24 cellular contexts compared by ENCODE assay signal in genomic region chr17:63754046-63754445, GRCh38. TPM values are rescaled to one million over a fixed set of nuclear protein-coding genes. Genes with fewer than 3 reads are reported as not detected.
A peak's percentile ranks its signal among the peaks of the same experiment; 100 is the strongest.
DNase-seq lines count a peak whose midpoint lies in the region; ATAC-seq, FAIRE-seq and TF ChIP-seq lines count a peak whose summit lies in the region.
"Had no signal": no experiment of that assay in that cellular context is flagged by ENCODE, and none has a peak within 500 bp of the region (broad histone marks: within the 10 kb centered on the region; RNA-seq: fewer than 3 reads in every experiment).

No MANE protein-coding gene starts in this region.

- no peak overlapping the region for H3K18ac ChIP-seq in trophoblast cell (ENCODE audit: low read length)

- no peaks in the 10 kb centered on the region for H3K27me3 Mint-ChIP-seq in CD14-positive monocyte (ENCODE audit: low read depth in 3 of 3)
- H3K27me3 Mint-ChIP-seq: CD4-positive, alpha-beta memory T cell had no signal

- H3K79me2 ChIP-seq in trophoblast cell (ENCODE audit: control insufficient read depth, insufficient read depth, low read length, poor library complexity): no peaks in the 10 kb centered on the region

- in situ Hi-C loops in G401 (cut with HindIII; ENCODE audit: low sequenced_read_pairs): no loop called here

- H3K9me3 Mint-ChIP-seq in CD14-positive monocyte: no peaks in the 10 kb centered on the region
- H3K9me3 Mint-ChIP-seq: CD4-positive, alpha-beta memory T cell; GM23338; H9 had no signal

- H3K9ac ChIP-seq in trophoblast cell (ENCODE audit: low read length): no peak overlapping the region

- H2AFZ ChIP-seq in trophoblast cell (ENCODE audit: insufficient read depth, low read length, poor library complexity): no peak overlapping the region
- H2AFZ ChIP-seq: GM23338 had no signal

- no CpG with 5 or more reads among the region's 3 CpGs for WGBS in trophoblast cell (ENCODE audit: extremely low coverage, insufficient coverage, insufficient read length)

- H3K36me3 ChIP-seq in bronchial epithelial cell (ENCODE audit: control insufficient read depth, insufficient read depth, low read length) (peaks cover 28% of the 10 kb centered on the region), trophoblast cell (ENCODE audit: control insufficient read depth in 1 of 2, insufficient read depth in 2 of 2, low read length in 2 of 2) (peaks cover 23 to 37% of the 10 kb centered on the region in 2 experiments)

- H3K4ac ChIP-seq in trophoblast cell (ENCODE audit: low read depth, low read length): no peak overlapping the region

- DNase-seq in CD14-positive monocyte (ENCODE audit: low spot score): no peak
- peak in 1 of 2 experiments; percentile 42 for DNase-seq in HL-60 (ENCODE audit: low read depth in 1 of 2, low spot score in 1 of 2)
- peak; percentile 45 for DNase-seq in bronchial epithelial cell (ENCODE audit: low read depth)
- DNase-seq in trophoblast cell: peak; percentile 36 to 49
- DNase-seq in NCI-H345 treated with DMSO at 0.1 percent for 48 hours (lab: John Stamatoyannopoulos, UW; ENCODE audit: unreplicated experiment): no peak
- DNase-seq in G401 (ENCODE audit: low spot score): no peak
- DNase-seq: 8988T; ACHN; AML-193; BE2C; Calu3; CD4-positive, alpha-beta memory T cell; COR-L47; DMS53; DMS79 treated with DMSO at 0.1 percent for 48 hours; H9 had no signal

- H3K9me3 ChIP-seq in trophoblast cell (ENCODE audit: insufficient read depth, low read depth, low read length): no peaks in the 10 kb centered on the region
- H3K9me3 ChIP-seq: A549; BE2C; BLaER1 treated with 17β-estradiol and CSF1 and Interleukin-3, amounts not matched to agents 10 nM and 100 nM had no signal

- H3K27me3 ChIP-seq in HL-60 (ENCODE audit: insufficient read depth, poor library complexity, severe bottlenecking): no peaks in the 10 kb centered on the region
- H3K27me3 ChIP-seq in bronchial epithelial cell (ENCODE audit: control insufficient read depth, insufficient read depth, low read length): no peaks in the 10 kb centered on the region
- no peaks in the 10 kb centered on the region for H3K27me3 ChIP-seq in trophoblast cell (ENCODE audit: insufficient read depth, low read length)
- H3K27me3 ChIP-seq: BE2C; BLaER1 treated with 17β-estradiol and CSF1 and Interleukin-3, amounts not matched to agents 10 nM and 100 nM had no signal

- H2BK12ac ChIP-seq in trophoblast cell (ENCODE audit: low read length): no peak overlapping the region

- FAIRE-seq in bronchial epithelial cell (lab: Jason Lieb, UNC): no peak
- FAIRE-seq: A549, G401.6, GM12878, GM19239 had no signal

- H3K79me1 ChIP-seq in trophoblast cell (ENCODE audit: low read length): no peaks in the 10 kb centered on the region

- TF ChIP-seq CTCF in CD14-positive monocyte (IDR thresholded peaks at IDR 0.05) (no peak), HL-60 (IDR thresholded peaks at IDR 0.05; ENCODE audit: insufficient read depth, low read length) (no peak), bronchial epithelial cell (IDR thresholded peaks at IDR 0.05; ENCODE audit: insufficient read depth, low read length, severe bottlenecking) (no peak)

- H2AK5ac ChIP-seq in trophoblast cell (ENCODE audit: low read length): no peak overlapping the region

- H3K4me1 Mint-ChIP-seq in CD14-positive monocyte: peaks cover 40% of the 10 kb centered on the region
- H3K4me1 Mint-ChIP-seq: GM23338, H9 had no signal

- intact Hi-C loops in CD14-positive monocyte (cut with micrococcal nuclease): no loop called here

- H3K4me3 ChIP-seq in HL-60 (replicated peaks; ENCODE audit: insufficient read depth, low read length) (no peak overlapping the region), bronchial epithelial cell (ENCODE audit: low read depth, low read length) (no peak overlapping the region), trophoblast cell (ENCODE audit: low read depth, low read length) (no peak overlapping the region)
- H3K4me3 ChIP-seq: A549; BLaER1 treated with 17β-estradiol and CSF1 and Interleukin-3, amounts not matched to agents 10 nM and 100 nM; GM12878; GM23338 had no signal

- no peak overlapping the region for H2BK120ac ChIP-seq in trophoblast cell (ENCODE audit: insufficient read depth, low read length, poor library complexity)

- no peaks in the 10 kb centered on the region for H3K4me1 ChIP-seq in trophoblast cell (ENCODE audit: control insufficient read depth in 1 of 2, insufficient read depth in 2 of 2, low read length in 2 of 2)
- H3K4me1 ChIP-seq: A549, BE2C had no signal

- H3K23ac ChIP-seq in trophoblast cell (ENCODE audit: low read length): no peak overlapping the region

- peak overlapping the region; percentile 53 for H3K27ac ChIP-seq in HL-60 (replicated peaks)
- H3K27ac ChIP-seq in trophoblast cell (ENCODE audit: low read depth, low read length): no peak overlapping the region
- H3K27ac ChIP-seq: A549 had no signal

- no peak overlapping the region for H3K4me2 ChIP-seq in trophoblast cell (ENCODE audit: low read length)
- H3K4me2 ChIP-seq: A549, GM23338 had no signal

- H4K8ac ChIP-seq in trophoblast cell (ENCODE audit: low read depth, low read length): no peak overlapping the region

- no peak overlapping the region for H4K91ac ChIP-seq in trophoblast cell (ENCODE audit: low read depth, low read length)

- H3K36me3 Mint-ChIP-seq in CD14-positive monocyte: peaks cover 48 to 65% of the 10 kb centered on the region in 2 donors

- H3K27ac Mint-ChIP-seq in CD14-positive monocyte: peak overlapping the region in 5 of 7 donors; percentile 15 to 81 (median 59)
- H3K27ac Mint-ChIP-seq: GM23338 had no signal

- no peak overlapping the region for H4K12ac ChIP-seq in trophoblast cell (ENCODE audit: low read depth, low read length)

- H3K14ac ChIP-seq in trophoblast cell (ENCODE audit: low read length): no peak overlapping the region

- H2BK5ac ChIP-seq in trophoblast cell (ENCODE audit: low read depth, low read length, poor library complexity): no peak overlapping the region

- no peak overlapping the region for H3K4me3 Mint-ChIP-seq in CD14-positive monocyte
- H3K4me3 Mint-ChIP-seq: CD4-positive, alpha-beta memory T cell; GM23338; H9 had no signal

- no peak for ATAC-seq in HG02870 (IDR thresholded peaks at IDR 0.05; ENCODE audit: unreplicated experiment)
- ATAC-seq: GM12878, GM23338, HCT116 had no signal

RNA-seq across cellular contexts. Expression of gene STRADA, which starts 12.4 kb away (rescaled TPM):
- polyA plus RNA-seq in CD14-positive monocyte: 10 to 100 TPM; 12.5 to 19.8 TPM
- total RNA-seq in bronchial epithelial cell: 10.5 and 14.1 TPM in 2 replicates
- polyA plus RNA-seq in trophoblast cell (2013): 13.0 and 13.1 TPM in 2 replicates
- 15.3 and 26.8 TPM in 2 replicates for total RNA-seq in G401 (2014; rRNA removed; shearing (Covaris generic))

RNA-seq across cellular contexts. Expression of gene CCDC47, which starts 19.4 kb away (rescaled TPM):
- polyA plus RNA-seq in CD14-positive monocyte: 10 to 100 TPM; 43.0 to 56.4 TPM
- 112 and 118 TPM in 2 replicates for total RNA-seq in bronchial epithelial cell
- 77.1 and 78.4 TPM in 2 replicates for polyA plus RNA-seq in trophoblast cell (2013)
- 32.4 and 52.8 TPM in 2 replicates for total RNA-seq in G401 (2014; rRNA removed; shearing (Covaris generic))

RNA-seq across cellular contexts. Expression of gene DDX42, which starts 19.9 kb away (rescaled TPM):
- 1 to 10 TPM; 3.1 to 5.3 TPM for polyA plus RNA-seq in CD14-positive monocyte
- 65.0 and 70.5 TPM in 2 replicates for total RNA-seq in bronchial epithelial cell
- polyA plus RNA-seq in trophoblast cell (2013): 54.6 and 57.5 TPM in 2 replicates
- total RNA-seq in G401 (2014; rRNA removed; shearing (Covaris generic)): 28.1 and 52.8 TPM in 2 replicates

RNA-seq across cellular contexts. Expression of gene LIMD2, which starts 54.1 kb away (rescaled TPM):
- 100 to 1,000 TPM; 315 to 334 TPM for polyA plus RNA-seq in CD14-positive monocyte
- total RNA-seq in bronchial epithelial cell: 0.53 and 0.90 TPM in 2 replicates
- 25.4 TPM in 2 replicates for polyA plus RNA-seq in trophoblast cell (2013)
- 51.6 and 72.5 TPM in 2 replicates for total RNA-seq in G401 (2014; rRNA removed; shearing (Covaris generic))

Comparison
In these comparisons a context has a peak if more than half of its experiments do, and no peak if none do; other contexts are left out.
1. DNase-seq: peak in bronchial epithelial cell (single experiment) and trophoblast cell (2 of 2); none in CD14-positive monocyte (single experiment), NCI-H345 treated with DMSO at 0.1 percent for 48 hours (single experiment) and G401 (single experiment).